8 cellular contexts compared by ENCODE assay signal in genomic region chr14:105527381-105528196, GRCh38. TPM values are rescaled to one million over a fixed set of nuclear protein-coding genes. Genes with fewer than 3 reads are reported as not detected.
A peak's percentile ranks its signal among the peaks of the same experiment; 100 is the strongest.
DNase-seq lines count a peak whose midpoint lies in the region; ATAC-seq and TF ChIP-seq lines count a peak whose summit lies in the region.

No MANE protein-coding gene starts in this region.

- peak overlapping the region; percentile 62 for H3K4me3 ChIP-seq in AG09309 (ENCODE audit: control insufficient read depth, low read depth, low read length)
- H3K4me3 ChIP-seq in LNCaP clone FGC (ENCODE audit: low read depth, low read length), result peak overlapping the region; percentile 53
- peak overlapping the region; percentile 54 for H3K4me3 ChIP-seq in colonic mucosa
- H3K4me3 ChIP-seq in muscle layer of duodenum (ENCODE audit: low read depth in 1 of 2, low read length in 2 of 2), result peak overlapping the region; percentile 55 to 75

- H3K27ac ChIP-seq in colonic mucosa, result no peak overlapping the region
- H3K27ac ChIP-seq in muscle layer of duodenum (ENCODE audit: low read length), result no peak overlapping the region

- no peak for DNase-seq in AG09309 (ENCODE audit: low read depth)
- no peak for DNase-seq in LNCaP clone FGC (ENCODE audit: low read depth)
- DNase-seq in colonic mucosa, result no peak
- no peak for DNase-seq in SK-N-DZ (ENCODE audit: low spot score)
- DNase-seq in RPMI8226, result no peak
- DNase-seq in NCI-H2081 (lab: John Stamatoyannopoulos, UW), result no peak

- no peak for ATAC-seq in HG02870 (IDR thresholded peaks at IDR 0.05; ENCODE audit: unreplicated experiment)

- peaks cover 32% of the 10 kb centered on the region for H3K27me3 ChIP-seq in colonic mucosa
- no peaks in the 10 kb centered on the region for H3K27me3 ChIP-seq in muscle layer of duodenum (ENCODE audit: low read depth, low read length)

- H3K4me1 ChIP-seq in colonic mucosa (peaks cover 16% of the 10 kb centered on the region), muscle layer of duodenum (ENCODE audit: control insufficient read depth in 1 of 2, insufficient read depth in 2 of 2, low read length in 2 of 2) (peaks cover 0 to 33% of the 10 kb centered on the region in 2 donors)

- intact Hi-C loops in colonic mucosa (cut with DNase I), result loop anchor here (5.0 to 10.0 kb wide), 4 partner anchors 35 to 323 kb away; partner anchors contain the start of gene TEDC1

- H3K9me3 ChIP-seq in colonic mucosa (no peaks in the 10 kb centered on the region), muscle layer of duodenum (ENCODE audit: control insufficient read depth in 1 of 2, low read length in 2 of 2) (no peaks in the 10 kb centered on the region)

- H3K9ac ChIP-seq in colonic mucosa (ENCODE audit: low read depth in 2 of 2, low read length in 2 of 2), result peak overlapping the region; percentile 2 to 72

- no peaks in the 10 kb centered on the region for H3K36me3 ChIP-seq in colonic mucosa
- no peaks in the 10 kb centered on the region for H3K36me3 ChIP-seq in muscle layer of duodenum (ENCODE audit: control insufficient read depth in 1 of 2, insufficient read depth in 2 of 2, low read length in 2 of 2)

- TF ChIP-seq CTCF in AG09309 (IDR thresholded peaks at IDR 0.05; ENCODE audit: control insufficient read depth, insufficient read depth, low read depth, low read length, missing control alignments), result no peak
- TF ChIP-seq CTCF in LNCaP clone FGC (IDR thresholded peaks at IDR 0.05; ENCODE audit: control insufficient read depth, extremely low read depth, insufficient read depth), result no peak
- TF ChIP-seq CTCF in colonic mucosa (IDR thresholded peaks at IDR 0.05), result no peak

RNA-seq across cellular contexts. Expression of gene TMEM121, which starts 1.2 kb away (rescaled TPM):
- under 1 TPM; 0.82 TPM for total RNA-seq in colonic mucosa
- polyA plus RNA-seq in SK-N-DZ (2014; cell fraction: cytosol; rRNA removed), result 1.8 and 3.6 TPM in 2 replicates
- polyA plus RNA-seq in SK-N-DZ (2014; cell fraction: nucleus; rRNA removed), result 2.1 and 3.1 TPM in 2 replicates

RNA-seq across cellular contexts. Expression of gene TEDC1, which starts 36.5 kb away (rescaled TPM):
- total RNA-seq in colonic mucosa, result 10 to 100 TPM; 15.0 to 55.7 TPM
- polyA plus RNA-seq in SK-N-DZ (2014; cell fraction: cytosol; rRNA removed), result 20.8 and 25.6 TPM in 2 replicates
- 52.0 and 85.2 TPM in 2 replicates for polyA plus RNA-seq in SK-N-DZ (2014; cell fraction: nucleus; rRNA removed)

RNA-seq across cellular contexts. Expression of gene CRIP1, which starts 40.9 kb away (rescaled TPM):
- 100 to 1,000 TPM in 1 of 2 donors, 10 to 100 TPM in 1; 97.1 to 220 TPM for total RNA-seq in colonic mucosa
- 3.4 and 16.0 TPM in 2 replicates for polyA plus RNA-seq in SK-N-DZ (2014; cell fraction: cytosol; rRNA removed)
- 12.6 and 15.0 TPM in 2 replicates for polyA plus RNA-seq in SK-N-DZ (2014; cell fraction: nucleus; rRNA removed)

RNA-seq across cellular contexts. Expression of gene CRIP2, which starts 53.0 kb away (rescaled TPM):
- total RNA-seq in colonic mucosa, result 10 to 100 TPM; 11.3 to 20.3 TPM
- polyA plus RNA-seq in SK-N-DZ (2014; cell fraction: cytosol; rRNA removed), result 71.3 and 72.7 TPM in 2 replicates
- polyA plus RNA-seq in SK-N-DZ (2014; cell fraction: nucleus; rRNA removed), result 64.4 and 76.4 TPM in 2 replicates
